Comparison of ENCODE assay signal across 1 cellular context in genomic region chr20:51563597-51564332, GRCh38.
TF ChIP-seq lines count a peak whose summit lies in the region.

No MANE protein-coding gene starts in this region.

TF ChIP-seq in GM12878, 131 proteins besides CTCF, POLR2A, EP300 and RAD21 (continued from another document):
- TF ChIP-seq KLF5 (IDR thresholded peaks at IDR 0.05; ENCODE audit: partially characterized antibody) (no peak), CHD1 (IDR thresholded peaks at IDR 0.05; ENCODE audit: low read depth, low read length) (no peak), ETV6 (conservative IDR thresholded peaks at IDR 0.05 in 1 of 2, IDR thresholded peaks at IDR 0.05 in 1 of 2; ENCODE audit: borderline replicate concordance in 1 of 2, low read depth in 1 of 2) (no peak), NR2C2 (IDR thresholded peaks at IDR 0.05; ENCODE audit: borderline replicate concordance, control insufficient read depth, insufficient read length, low read depth) (no peak), CREM (IDR thresholded peaks at IDR 0.05; ENCODE audit: low read depth) (no peak), SP1 (IDR thresholded peaks at IDR 0.05; ENCODE audit: low read depth, low read length) (no peak)
- TF ChIP-seq, protein P1, sequence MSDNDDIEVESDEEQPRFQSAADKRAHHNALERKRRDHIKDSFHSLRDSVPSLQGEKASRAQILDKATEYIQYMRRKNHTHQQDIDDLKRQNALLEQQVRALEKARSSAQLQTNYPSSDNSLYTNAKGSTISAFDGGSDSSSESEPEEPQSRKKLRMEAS (IDR thresholded peaks at IDR 0.05; ENCODE audit: low read depth, low read length) = no peak
